ENCODE assay signal across 8 cellular contexts in the genomic region with DNA sequence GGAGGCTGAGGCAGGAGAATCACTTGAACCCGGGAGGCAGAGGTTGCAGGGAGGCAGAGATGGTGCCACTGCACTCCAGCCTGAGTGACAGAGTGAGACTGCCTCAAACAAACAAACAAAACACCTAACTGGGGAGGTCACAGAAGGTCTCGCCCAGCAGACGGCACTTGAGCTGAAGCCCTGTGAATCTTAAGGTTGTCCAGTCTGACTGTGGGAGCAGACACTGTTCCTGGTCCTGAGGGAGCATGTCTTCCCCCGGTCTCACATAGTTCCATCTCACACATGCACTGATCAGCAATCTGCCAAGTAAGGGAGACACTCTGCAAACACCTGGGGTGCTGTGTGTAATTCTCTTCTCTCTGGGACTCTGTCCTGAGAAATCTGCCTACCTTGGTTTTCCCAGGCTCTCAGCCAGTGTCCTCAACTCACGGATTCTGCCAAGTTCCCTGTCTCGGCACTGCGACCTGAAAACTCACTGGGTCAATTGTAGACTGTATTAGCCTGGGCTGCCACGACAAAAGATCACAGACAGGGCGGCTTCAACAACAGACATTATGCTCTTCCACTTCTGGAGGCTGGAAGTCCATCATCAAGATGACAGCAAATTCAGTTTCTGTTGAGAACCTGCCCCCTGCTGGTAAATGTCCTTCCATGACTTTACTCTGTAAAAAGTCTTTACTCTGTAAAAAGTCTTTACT.
A peak's percentile ranks its signal among the peaks of the same experiment; 100 is the strongest.
DNase-seq lines count a peak whose midpoint lies in the region; TF ChIP-seq lines count a peak whose summit lies in the region.

No MANE protein-coding gene starts in this region.

- WGBS in adrenal gland, 4 donors: 47 to 52% (median 50%) methylated on average over 8 to 9 of the region's 9 CpGs
- WGBS in liver: 57% methylated on average over 9 of the region's 9 CpGs

- no peak overlapping the region for H3K9ac ChIP-seq in liver (ENCODE audit: low read depth in 1 of 2, low read length in 2 of 2)

- H3K27ac ChIP-seq in adrenal gland (no peak overlapping the region), liver (ENCODE audit: low read depth in 1 of 2, low read length in 2 of 2) (no peak overlapping the region)

- intact Hi-C loops in adrenal gland (cut with DNase I): no loop called here

- no peaks in the 10 kb centered on the region for H3K36me3 ChIP-seq in adrenal gland (replicated peaks in 1 of 2)
- H3K36me3 ChIP-seq in liver (ENCODE audit: control insufficient read depth in 4 of 4, insufficient read depth in 3 of 4, low read depth in 1 of 4, low read length in 3 of 4): no peaks in the 10 kb centered on the region
- no peaks in the 10 kb centered on the region for H3K36me3 ChIP-seq in MG63

- DNase-seq in stimulated activated CD4-positive, alpha-beta T cell treated with anti-CD3 and anti-CD28 coated beads, Interleukin-15, amount 100 ng/mL, for 24 hours: peak; percentile 55
- DNase-seq in stimulated activated CD4-positive, alpha-beta T cell treated with anti-CD3 and anti-CD28 coated beads, Interleukin-4, amount 100 ng/mL, for 4 hours: no peak
- DNase-seq in NCI-H2196 treated with DMSO at 0.1 percent for 48 hours (lab: John Stamatoyannopoulos, UW; ENCODE audit: unreplicated experiment) (peak; percentile 9), adrenal gland (peak in 2 of 7 donors; percentile 41 to 51), ecto neural progenitor cell (ENCODE audit: low spot score) (no peak), MG63 (no peak)
- no peak for DNase-seq in activated CD8-positive, alpha-beta memory T cell treated with anti-CD3 and anti-CD28 coated beads for 24 hours

- no peak for TF ChIP-seq POLR2A in adrenal gland (IDR thresholded peaks at IDR 0.05)

- H3K27me3 ChIP-seq in adrenal gland (peaks cover 3% of the 10 kb centered on the region), liver (ENCODE audit: control insufficient read depth in 4 of 4, insufficient read depth in 4 of 4, low read length in 3 of 4) (no peaks in the 10 kb centered on the region), MG63 (no peaks in the 10 kb centered on the region)

- no peaks in the 10 kb centered on the region for H3K4me1 ChIP-seq in adrenal gland (replicated peaks in 1 of 2)
- H3K4me1 ChIP-seq in liver (ENCODE audit: control insufficient read depth in 4 of 4, insufficient read depth in 4 of 4, low read length in 3 of 4): no peaks in the 10 kb centered on the region

- H3K9me3 ChIP-seq in adrenal gland (replicated peaks in 1 of 3): no peaks in the 10 kb centered on the region
- no peaks in the 10 kb centered on the region for H3K9me3 ChIP-seq in liver (ENCODE audit: control insufficient read depth in 4 of 4, low read length in 3 of 4)
- no peaks in the 10 kb centered on the region for H3K9me3 ChIP-seq in MG63

- TF ChIP-seq RAD21 in liver (IDR thresholded peaks at IDR 0.05): peak; percentile 50 to 63

- no peak overlapping the region for H3K4me3 ChIP-seq in adrenal gland
- H3K4me3 ChIP-seq in liver (ENCODE audit: low read depth in 1 of 3, low read length in 3 of 3): no peak overlapping the region
- H3K4me3 ChIP-seq in MG63: no peak overlapping the region

- peak; percentile 13 to 58 (median 28) for TF ChIP-seq CTCF in adrenal gland (IDR thresholded peaks at IDR 0.05)
- TF ChIP-seq CTCF in liver (IDR thresholded peaks at IDR 0.05; ENCODE audit: low read depth, low read length, missing input control): peak; percentile 41

TF ChIP-seq in liver, 16 proteins besides CTCF, POLR2A, EP300 and RAD21:
- TF ChIP-seq FOXA2 (IDR thresholded peaks at IDR 0.05) (no peak), YY1 (IDR thresholded peaks at IDR 0.05) (no peak), EGR1 (IDR thresholded peaks at IDR 0.05; ENCODE audit: low read depth in 2 of 2) (no peak)
- TF ChIP-seq, protein P1, sequence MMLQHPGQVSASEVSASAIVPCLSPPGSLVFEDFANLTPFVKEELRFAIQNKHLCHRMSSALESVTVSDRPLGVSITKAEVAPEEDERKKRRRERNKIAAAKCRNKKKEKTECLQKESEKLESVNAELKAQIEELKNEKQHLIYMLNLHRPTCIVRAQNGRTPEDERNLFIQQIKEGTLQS (IDR thresholded peaks at IDR 0.05): no peak

Comparison
In these comparisons a context has a peak if more than half of its experiments do, and no peak if none do; other contexts are left out.
1. DNase-seq: peak in stimulated activated CD4-positive, alpha-beta T cell treated with anti-CD3 and anti-CD28 coated beads, Interleukin-15, amount 100 ng/mL, for 24 hours (single experiment) and NCI-H2196 treated with DMSO at 0.1 percent for 48 hours (single experiment); none in stimulated activated CD4-positive, alpha-beta T cell treated with anti-CD3 and anti-CD28 coated beads, Interleukin-4, amount 100 ng/mL, for 4 hours (0 of 2), ecto neural progenitor cell (single experiment), activated CD8-positive, alpha-beta memory T cell treated with anti-CD3 and anti-CD28 coated beads for 24 hours (single experiment) and MG63 (single experiment).